ENCODE assay signal across 11 cellular contexts in genomic region chr11:63920870-63921417, GRCh38. TPM values are rescaled to one million over a fixed set of nuclear protein-coding genes. Genes with fewer than 3 reads are reported as not detected.
DNase-seq lines count a peak whose midpoint lies in the region; ATAC-seq and TF ChIP-seq lines count a peak whose summit lies in the region.
"Had no signal": no experiment of that assay in that cellular context is flagged by ENCODE, and none has a peak within 500 bp of the region (broad histone marks: within the 10 kb centered on the region; RNA-seq: fewer than 3 reads in every experiment).

No MANE protein-coding gene starts in this region.

- in situ Hi-C loops in ACHN (cut with HindIII; ENCODE audit: low pct_ligation_motif_present, low pct_unique_long_range_greater_than_20kb, low sequenced_read_pairs): no loop called here

- no peaks in the 10 kb centered on the region for H3K36me3 ChIP-seq in H7 (replicated peaks; ENCODE audit: control insufficient read depth, insufficient read depth, low read length)

- peak; percentile 59 for TF ChIP-seq CTCF in fibroblast of villous mesenchyme (IDR thresholded peaks at IDR 0.05; ENCODE audit: insufficient read depth, low read depth, low read length)

- H3K4me3 Mint-ChIP-seq in activated CD8-positive, alpha-beta T cell treated with anti-CD3 and anti-CD28 coated beads, Interleukin-2, amount 10 ng/mL, durations not matched to agents 7 days and 5 days: no peak overlapping the region
- H3K4me3 Mint-ChIP-seq: activated naive CD8-positive, alpha-beta T cell treated with anti-CD3 and anti-CD28 coated beads, Interleukin-2, amount 10 ng/mL, durations not matched to agents 7 days and 5 days; stimulated activated naive CD8-positive, alpha-beta T cell treated with anti-CD3 and anti-CD28 coated beads, Interleukin-15, amount 100 ng/mL, for 72 hours had no signal

- H3K4me1 Mint-ChIP-seq in activated CD8-positive, alpha-beta T cell treated with anti-CD3 and anti-CD28 coated beads, Interleukin-2, amount 10 ng/mL, durations not matched to agents 7 days and 5 days (ENCODE audit: low read depth): peaks cover 12% of the 10 kb centered on the region

- POLR2A ChIA-PET in activated CD8-positive, alpha-beta T cell treated with anti-CD3 and anti-CD28 coated beads, Interleukin-2, amount 10 ng/mL, durations not matched to agents 7 days and 5 days (lab: Charles Lee): no interaction called here

- H3K27ac Mint-ChIP-seq in activated CD8-positive, alpha-beta T cell treated with anti-CD3 and anti-CD28 coated beads, Interleukin-2, amount 10 ng/mL, durations not matched to agents 7 days and 5 days: no peak overlapping the region
- H3K27ac Mint-ChIP-seq: activated naive CD8-positive, alpha-beta T cell treated with anti-CD3 and anti-CD28 coated beads, Interleukin-2, amount 10 ng/mL, durations not matched to agents 7 days and 5 days; stimulated activated naive CD8-positive, alpha-beta T cell treated with anti-CD3 and anti-CD28 coated beads, Interleukin-15, amount 100 ng/mL, for 72 hours had no signal

- H3K27me3 Mint-ChIP-seq in activated CD8-positive, alpha-beta T cell treated with anti-CD3 and anti-CD28 coated beads, Interleukin-2, amount 10 ng/mL, durations not matched to agents 7 days and 5 days (ENCODE audit: low read depth): peaks cover 25% of the 10 kb centered on the region

- peaks cover 2% of the 10 kb centered on the region; the same call in 1 of the 2 replicates for H3K27me3 ChIP-seq in H7 (ENCODE audit: control insufficient read depth, insufficient read depth, low read length)

- H3K4me3 ChIP-seq in H7 (ENCODE audit: insufficient read depth, low read depth, low read length): peak overlapping the region; percentile 47
- H3K4me3 ChIP-seq in fibroblast of villous mesenchyme (ENCODE audit: low read depth, low read length): no peak overlapping the region

- peak; percentile 96 for DNase-seq in H7
- peak; percentile 46 for DNase-seq in activated CD8-positive, alpha-beta T cell treated with anti-CD3 and anti-CD28 coated beads, Interleukin-2, amount 10 ng/mL, durations not matched to agents 7 days and 5 days
- no peak for DNase-seq in fibroblast of villous mesenchyme (ENCODE audit: low read depth)
- DNase-seq in stimulated activated CD4-positive, alpha-beta T cell treated with anti-CD3 and anti-CD28 coated beads, Interleukin-15, amount 100 ng/mL, for 24 hours: peak; percentile 52
- DNase-seq in ACHN: no peak
- no peak for DNase-seq in NCI-H2171 (lab: John Stamatoyannopoulos, UW)
- no peak for DNase-seq in EL
- DNase-seq: activated naive CD8-positive, alpha-beta T cell treated with anti-CD3 and anti-CD28 coated beads, Interleukin-2, amount 10 ng/mL, durations not matched to agents 7 days and 5 days; NCI-H524 treated with DMSO at 0.1 percent for 48 hours had no signal

- CTCF ChIA-PET in activated CD8-positive, alpha-beta T cell treated with anti-CD3 and anti-CD28 coated beads, Interleukin-2, amount 10 ng/mL, durations not matched to agents 7 days and 5 days (lab: Charles Lee): interaction anchor here (0.7 to 6.2 kb wide), 10 partner anchors 8 to 121 kb away, joined by 3 to 49 read pairs (median 4); partner anchors contain the start of gene MARK2

- no peaks in the 10 kb centered on the region for H3K36me3 Mint-ChIP-seq in activated CD8-positive, alpha-beta T cell treated with anti-CD3 and anti-CD28 coated beads, Interleukin-2, amount 10 ng/mL, durations not matched to agents 7 days and 5 days (ENCODE audit: low read depth)
- H3K36me3 Mint-ChIP-seq: activated naive CD8-positive, alpha-beta T cell treated with anti-CD3 and anti-CD28 coated beads, Interleukin-2, amount 10 ng/mL, durations not matched to agents 7 days and 5 days had no signal

- H3K9me3 Mint-ChIP-seq in activated CD8-positive, alpha-beta T cell treated with anti-CD3 and anti-CD28 coated beads, Interleukin-2, amount 10 ng/mL, durations not matched to agents 7 days and 5 days (ENCODE audit: insufficient read depth): no peaks in the 10 kb centered on the region
- H3K9me3 Mint-ChIP-seq: activated naive CD8-positive, alpha-beta T cell treated with anti-CD3 and anti-CD28 coated beads, Interleukin-2, amount 10 ng/mL, durations not matched to agents 7 days and 5 days; stimulated activated naive CD8-positive, alpha-beta T cell treated with anti-CD3 and anti-CD28 coated beads, Interleukin-15, amount 100 ng/mL, for 72 hours had no signal

- ATAC-seq in activated CD8-positive, alpha-beta T cell treated with anti-CD3 and anti-CD28 coated beads, Interleukin-2, amount 10 ng/mL, durations not matched to agents 7 days and 5 days: no peak
- ATAC-seq: stimulated activated naive CD8-positive, alpha-beta T cell treated with anti-CD3 and anti-CD28 coated beads, Interleukin-15, amount 100 ng/mL, for 72 hours had no signal

RNA-seq across cellular contexts. Expression of gene RCOR2, which starts 4.0 kb away (rescaled TPM):
- total RNA-seq in H7 (2014; rRNA removed; shearing (Covaris generic)): 63.5 and 66.8 TPM in 2 replicates
- under 1 TPM; 0.55 to 0.60 TPM for total RNA-seq in activated CD8-positive, alpha-beta T cell treated with anti-CD3 and anti-CD28 coated beads, Interleukin-2, amount 10 ng/mL, durations not matched to agents 7 days and 5 days
- 1.7 and 3.2 TPM in 2 replicates for total RNA-seq in fibroblast of villous mesenchyme
- total RNA-seq: mononuclear cell had no signal

RNA-seq across cellular contexts. Expression of gene NAA40, which starts 17.9 kb away (rescaled TPM):
- total RNA-seq in H7 (2014; rRNA removed; shearing (Covaris generic)): 13.8 and 15.0 TPM in 2 replicates
- 10 to 100 TPM; 42.6 to 44.9 TPM for total RNA-seq in activated CD8-positive, alpha-beta T cell treated with anti-CD3 and anti-CD28 coated beads, Interleukin-2, amount 10 ng/mL, durations not matched to agents 7 days and 5 days
- total RNA-seq in fibroblast of villous mesenchyme: 13.5 and 16.4 TPM in 2 replicates

RNA-seq across cellular contexts. Expression of gene COX8A, which starts 53.5 kb away (rescaled TPM):
- total RNA-seq in H7 (2014; rRNA removed; shearing (Covaris generic)): 836 and 1,175 TPM in 2 replicates
- 100 to 1,000 TPM; 528 to 569 TPM for total RNA-seq in activated CD8-positive, alpha-beta T cell treated with anti-CD3 and anti-CD28 coated beads, Interleukin-2, amount 10 ng/mL, durations not matched to agents 7 days and 5 days
- 225 and 447 TPM in 2 replicates for total RNA-seq in fibroblast of villous mesenchyme

Comparison
In these comparisons a context has a peak if more than half of its experiments do, and no peak if none do; other contexts are left out.
1. DNase-seq: peak in H7 (single experiment), activated CD8-positive, alpha-beta T cell treated with anti-CD3 and anti-CD28 coated beads, Interleukin-2, amount 10 ng/mL, durations not matched to agents 7 days and 5 days (single experiment) and stimulated activated CD4-positive, alpha-beta T cell treated with anti-CD3 and anti-CD28 coated beads, Interleukin-15, amount 100 ng/mL, for 24 hours (single experiment); none in fibroblast of villous mesenchyme (single experiment), ACHN (single experiment), NCI-H2171 (single experiment) and EL (single experiment).
2. RNA of gene RCOR2, which starts 4.0 kb away (total RNA-seq): 63.5 to 66.8 TPM in H7; 1.7 to 3.2 TPM in fibroblast of villous mesenchyme and 0.55 to 0.60 TPM in activated CD8-positive, alpha-beta T cell treated with anti-CD3 and anti-CD28 coated beads, Interleukin-2, amount 10 ng/mL, durations not matched to agents 7 days and 5 days; every median in the first group is over 10 times any median in the second.